ENCODE assay signal across 1 cellular context in genomic region chr19:11767633-11768133, GRCh38.
TF ChIP-seq lines count a peak whose summit lies in the region.

No MANE protein-coding gene starts in this region.

TF ChIP-seq in GM12878, 131 proteins besides CTCF, POLR2A, EP300 and RAD21:
- peak; percentile 37; the same call in 1 of the 2 replicates for TF ChIP-seq POLR2AphosphoS5 (IDR thresholded peaks at IDR 0.05; ENCODE audit: low read length)
- no peak for TF ChIP-seq HCFC1 (IDR thresholded peaks at IDR 0.05; ENCODE audit: low read length)
- TF ChIP-seq RELB (IDR thresholded peaks at IDR 0.05; ENCODE audit: low read depth): peak; percentile 63; the same call in 1 of the 2 replicates
- TF ChIP-seq LARP7 (IDR thresholded peaks at IDR 0.05): no peak
- TF ChIP-seq CBFB (IDR thresholded peaks at IDR 0.05; ENCODE audit: low read depth): no peak
- TF ChIP-seq TCF12 (IDR thresholded peaks at IDR 0.05; ENCODE audit: low read depth, low read length): no peak
- no peak for TF ChIP-seq SIX5 (IDR thresholded peaks at IDR 0.05; ENCODE audit: low read depth, low read length, severe bottlenecking)
- TF ChIP-seq IKZF2 (IDR thresholded peaks at IDR 0.05): peak; percentile 57 to 70; a peak in 2 of 4 replicates
- no peak for TF ChIP-seq SPI1 (IDR thresholded peaks at IDR 0.05; ENCODE audit: borderline replicate concordance, insufficient read depth, low read depth, low read length)
- peak; percentile 45; the same call in 1 of the 2 replicates for TF ChIP-seq YY1 (IDR thresholded peaks at IDR 0.05; ENCODE audit: low read depth, low read length)
- no peak for TF ChIP-seq MYB (IDR thresholded peaks at IDR 0.05; ENCODE audit: borderline replicate concordance, low read depth, low read length)
- no peak for TF ChIP-seq ZNF622 (IDR thresholded peaks at IDR 0.05)
- peak; percentile 71; the same call in 1 of the 2 replicates for TF ChIP-seq MLLT1 (IDR thresholded peaks at IDR 0.05)
- 0 out of 2 replicates have a peak, but pooled peaks have one; percentile 13 for TF ChIP-seq ZBTB40 (IDR thresholded peaks at IDR 0.05; ENCODE audit: borderline replicate concordance)
- TF ChIP-seq BHLHE40 (IDR thresholded peaks at IDR 0.05; ENCODE audit: borderline replicate concordance in 1 of 2, low read depth in 2 of 2, low read length in 1 of 2): peak; percentile 69 to 87; a peak in 3 of 4 replicates
- no peak for TF ChIP-seq RB1 (IDR thresholded peaks at IDR 0.05; ENCODE audit: borderline replicate concordance)
- TF ChIP-seq ZSCAN29 (IDR thresholded peaks at IDR 0.05): no peak
- TF ChIP-seq MTA3 (IDR thresholded peaks at IDR 0.05; ENCODE audit: borderline replicate concordance, low read length): no peak
- TF ChIP-seq SMARCA5 (IDR thresholded peaks at IDR 0.05): 0 out of 2 replicates have a peak, but pooled peaks have one; percentile 26
- peak; percentile 52; the same call in 1 of the 2 replicates for TF ChIP-seq BACH1 (IDR thresholded peaks at IDR 0.05; ENCODE audit: borderline replicate concordance)
- TF ChIP-seq SKIL (IDR thresholded peaks at IDR 0.05; ENCODE audit: low read depth, poor library complexity, severe bottlenecking): no peak
- no peak for TF ChIP-seq CBX5 (IDR thresholded peaks at IDR 0.05; ENCODE audit: low read depth)
- 0 out of 2 replicates have a peak, but pooled peaks have one; percentile 16 for TF ChIP-seq EED (IDR thresholded peaks at IDR 0.05; ENCODE audit: low read depth)
- no peak for TF ChIP-seq CEBPZ (IDR thresholded peaks at IDR 0.05; ENCODE audit: low read depth, low read length)
- no peak for TF ChIP-seq TAF1 (IDR thresholded peaks at IDR 0.05; ENCODE audit: borderline replicate concordance, low read depth, low read length)
- 0 out of 2 replicates have a peak, but pooled peaks have one; percentile 15 for TF ChIP-seq NKRF (conservative IDR thresholded peaks at IDR 0.05)
- no peak for TF ChIP-seq RBBP5 (conservative IDR thresholded peaks at IDR 0.05)
- TF ChIP-seq DPF2 (IDR thresholded peaks at IDR 0.05): 0 out of 2 replicates have a peak, but pooled peaks have one; percentile 33
- peak; percentile 74 for TF ChIP-seq RUNX3 (IDR thresholded peaks at IDR 0.05; ENCODE audit: low read length)
- no peak for TF ChIP-seq RFX5 (IDR thresholded peaks at IDR 0.05; ENCODE audit: low read depth, low read length)
- TF ChIP-seq IKZF1 (conservative IDR thresholded peaks at IDR 0.05): peak; percentile 75
- TF ChIP-seq ETV6 (conservative IDR thresholded peaks at IDR 0.05 in 1 of 2, IDR thresholded peaks at IDR 0.05 in 1 of 2; ENCODE audit: borderline replicate concordance in 1 of 2, low read depth in 1 of 2): no peak
- no peak for TF ChIP-seq CREB1 (IDR thresholded peaks at IDR 0.05; ENCODE audit: low read depth)
- no peak for TF ChIP-seq SIN3A (IDR thresholded peaks at IDR 0.05; ENCODE audit: low read depth, low read length)
- TF ChIP-seq BMI1 (IDR thresholded peaks at IDR 0.05; ENCODE audit: borderline replicate concordance): no peak
- no peak for TF ChIP-seq MYC (IDR thresholded peaks at IDR 0.05; ENCODE audit: insufficient read depth, insufficient read length, insufficient replicate concordance, low read length, severe bottlenecking)
- 0 out of 2 replicates have a peak, but pooled peaks have one; percentile 30 for TF ChIP-seq GATAD2B (conservative IDR thresholded peaks at IDR 0.05; ENCODE audit: low read depth)
- no peak for TF ChIP-seq SRF (IDR thresholded peaks at IDR 0.05; ENCODE audit: low read depth in 2 of 2, low read length in 2 of 2)
- TF ChIP-seq MEF2A (IDR thresholded peaks at IDR 0.05; ENCODE audit: insufficient read depth, low read depth, low read length): no peak
- TF ChIP-seq ZNF24 (IDR thresholded peaks at IDR 0.05): no peak
- TF ChIP-seq FOXM1 (IDR thresholded peaks at IDR 0.05; ENCODE audit: low read depth, low read length): no peak
- no peak for TF ChIP-seq TCF3 (IDR thresholded peaks at IDR 0.05; ENCODE audit: borderline replicate concordance, insufficient read depth, low read depth, low read length)
- no peak for TF ChIP-seq GABPA (IDR thresholded peaks at IDR 0.05; ENCODE audit: low read depth)
- TF ChIP-seq BRCA1 (IDR thresholded peaks at IDR 0.05; ENCODE audit: low read depth, low read length): no peak
- no peak for TF ChIP-seq NFXL1 (IDR thresholded peaks at IDR 0.05; ENCODE audit: borderline replicate concordance)
TF ChIP-seq in GM12878: peak in this region for 15.
